In genomic region chrX:7147978-7148824, GRCh38 we compare ENCODE assay signal across 8 cellular contexts. TPM values are rescaled to one million over a fixed set of nuclear protein-coding genes. Genes with fewer than 3 reads are reported as not detected.
DNase-seq lines count a peak whose midpoint lies in the region; ATAC-seq and TF ChIP-seq lines count a peak whose summit lies in the region.

Gene PUDP (minus strand): TSS chrX:7148153. CDS start chrX:7148113, 40 bp downstream.

- TF ChIP-seq POLR2A in IMR-90 (IDR thresholded peaks at IDR 0.05; ENCODE audit: low read depth, low read length) (peak; percentile 48), erythroblast (IDR thresholded peaks at IDR 0.05; ENCODE audit: low read length) (peak; percentile 41)

- H3K14ac ChIP-seq in IMR-90 (replicated peaks; ENCODE audit: low read depth, low read length): peak within 1 kb of the TSS; percentile 94

- peak within 1 kb of the TSS; percentile 95 for H3K23ac ChIP-seq in IMR-90 (ENCODE audit: low read depth, low read length)

- dilution Hi-C loops in IMR-90 (cut with HindIII; ENCODE audit: low sequenced_read_pairs, unreplicated experiment): no loop called here

- H3K4me3 ChIP-seq in IMR-90 (ENCODE audit: insufficient read depth, low read depth, low read length) (peak within 1 kb of the TSS; percentile 70), mucosa of stomach (ENCODE audit: low read length) (peak within 1 kb of the TSS; percentile 90)

- peak within 1 kb of the TSS; percentile 77 for H3K56ac ChIP-seq in IMR-90 (ENCODE audit: extremely low read depth, insufficient read depth, low read length)

- TF ChIP-seq CTCF in IMR-90 (conservative IDR thresholded peaks at IDR 0.05; ENCODE audit: low read depth, low read length): peak; percentile 24

- peak within 1 kb of the TSS; percentile 84 for H3K9ac ChIP-seq in IMR-90 (ENCODE audit: low read depth, low read length)
- peak within 1 kb of the TSS; percentile 82 for H3K9ac ChIP-seq in mucosa of stomach (ENCODE audit: low read length)

- H3K9me1 ChIP-seq in IMR-90 (ENCODE audit: insufficient read depth, low read length): peaks cover 2% of the 10 kb centered on the region; the same call in 1 of the 2 replicates

- H4K5ac ChIP-seq in IMR-90 (ENCODE audit: low read depth, low read length): peak within 1 kb of the TSS; percentile 68

- H2BK5ac ChIP-seq in IMR-90 (ENCODE audit: low read depth, low read length, poor library complexity, severe bottlenecking): peak within 1 kb of the TSS; percentile 90

- H2BK15ac ChIP-seq in IMR-90 (ENCODE audit: low read depth, low read length): peak within 1 kb of the TSS; percentile 81; the same call in 1 of the 3 replicates

- peaks cover 4% of the 10 kb centered on the region; the same call in 1 of the 2 replicates for H4K20me1 ChIP-seq in IMR-90 (ENCODE audit: insufficient read depth, low read length)

- TF ChIP-seq RAD21 in IMR-90 (IDR thresholded peaks at IDR 0.05; ENCODE audit: low read length): peak; percentile 25

- H3K9me3 ChIP-seq in IMR-90 (ENCODE audit: control insufficient read depth, insufficient read depth, low read length) (no peaks in the 10 kb centered on the region), mucosa of stomach (ENCODE audit: control insufficient read depth, low read length) (no peaks in the 10 kb centered on the region)

- WGBS in IMR-90 (ENCODE audit: extremely low coverage in 2 of 2, insufficient read length in 1 of 2), 2 experiments: 0% methylated on average over 1 of the region's 76 CpGs; no CpG with 5 or more reads in 1 of the 2 experiments

- H2AK5ac ChIP-seq in IMR-90 (ENCODE audit: low read depth, low read length): peak within 1 kb of the TSS; percentile 75

- peak within 1 kb of the TSS; percentile 91 for H3K4me2 ChIP-seq in IMR-90 (ENCODE audit: low read depth, low read length)

- peak within 1 kb of the TSS; percentile 94 for H4K91ac ChIP-seq in IMR-90 (ENCODE audit: insufficient read depth, low read depth, low read length)

- no peak within 1 kb of the TSS; the same call in 1 of the 2 replicates for H2BK20ac ChIP-seq in IMR-90 (ENCODE audit: low read depth, low read length)

- H3K27ac ChIP-seq in IMR-90 (ENCODE audit: insufficient read depth, low read length): peak within 1 kb of the TSS; percentile 85

- peaks cover 9 to 27% of the 10 kb centered on the region in 2 experiments; a peak in 3 of 4 replicates for H3K79me1 ChIP-seq in IMR-90 (ENCODE audit: low read depth in 1 of 2, low read length in 2 of 2)

- H3K27me3 ChIP-seq in IMR-90 (ENCODE audit: control insufficient read depth, insufficient read depth, low read length) (0 out of 2 replicates have a peak, but pooled peaks cover 2% of the 10 kb centered on the region), mucosa of stomach (ENCODE audit: control insufficient read depth, insufficient read depth, low read length) (no peaks in the 10 kb centered on the region)

- H3K4ac ChIP-seq in IMR-90 (ENCODE audit: low read depth, low read length): peak within 1 kb of the TSS; percentile 90

- DNase-seq in DMS153 (lab: John Stamatoyannopoulos, UW) (peak; percentile 56), IMR-90 (peak; percentile 83), OCI-M1 (lab: John Stamatoyannopoulos, UW) (peak; percentile 87), activated T-cell treated with anti-CD3 and anti-CD28 coated beads for 48 hours (ENCODE audit: low read depth) (peak; percentile 79), erythroblast (lab: John Stamatoyannopoulos, UW) (peak; percentile 86 to 91)
- DNase-seq in stimulated activated CD8-positive, alpha-beta memory T cell treated with anti-CD3 and anti-CD28 coated beads, Interleukin-4, amount 100 ng/mL, for 48 hours: peak; percentile 81

- CTCF ChIA-PET in IMR-90 (lab: Yijun Ruan, JAX): interaction anchor here (0.6 kb wide), 1 partner anchor 43 kb away, joined by 4 read pairs; no protein-coding TSS in a partner anchor

- peak within 1 kb of the TSS; percentile 88 for H2BK120ac ChIP-seq in IMR-90 (ENCODE audit: low read depth, low read length)

- no TSS peak for BruUV-seq in IMR-90 (replicated peaks; lab: Mats Ljungman, UMichigan)

- peak; percentile 79 for ATAC-seq in GM21528 (IDR thresholded peaks at IDR 0.05; ENCODE audit: low FRiP score, unreplicated experiment)
- peak; percentile 95 for ATAC-seq in IMR-90 (ENCODE audit: low read depth)

- peak within 1 kb of the TSS; percentile 71 to 97 for H4K8ac ChIP-seq in IMR-90 (ENCODE audit: low read depth in 2 of 2, low read length in 2 of 2)

- H3K4me1 ChIP-seq in IMR-90 (ENCODE audit: control insufficient read depth, insufficient read depth, low read length): peaks cover 4% of the 10 kb centered on the region; the same call in 1 of the 2 replicates
- H3K4me1 ChIP-seq in mucosa of stomach (ENCODE audit: control insufficient read depth, insufficient read depth, low read length): peaks cover 5% of the 10 kb centered on the region

- H3K36me3 ChIP-seq in IMR-90 (ENCODE audit: control insufficient read depth, insufficient read depth, low read length) (no peaks in the 10 kb centered on the region), mucosa of stomach (ENCODE audit: control insufficient read depth, insufficient read depth, low read length) (no peaks in the 10 kb centered on the region)

- in situ Hi-C loops in IMR-90 (cut with MboI; ENCODE audit: low sequenced_read_pairs): no loop called here

- peak within 1 kb of the TSS; percentile 98 for H2AFZ ChIP-seq in IMR-90 (replicated peaks; ENCODE audit: low read length, poor library complexity)

- POLR2A ChIA-PET in IMR-90 (lab: Charles Lee; ENCODE audit: unreplicated experiment): no interaction called here

- intact Hi-C loops in IMR-90 (cut with micrococcal nuclease): loop anchor here (1.0 to 5.0 kb wide), 2 partner anchors 183 to 439 kb away; no protein-coding TSS in a partner anchor

- H3K18ac ChIP-seq in IMR-90 (ENCODE audit: low read depth, low read length): peak within 1 kb of the TSS; percentile 71

- H2AK9ac ChIP-seq in IMR-90 (replicated peaks; ENCODE audit: low read depth, low read length, poor library complexity): peak within 1 kb of the TSS; percentile 98

TF ChIP-seq in IMR-90, 13 proteins besides CTCF, POLR2A, EP300 and RAD21:
- TF ChIP-seq MAZ (IDR thresholded peaks at IDR 0.05; ENCODE audit: borderline replicate concordance, low read depth, low read length) (peak; percentile 92), USF2 (IDR thresholded peaks at IDR 0.05; ENCODE audit: low read depth, low read length) (no peak)

RNA-seq across cellular contexts. Expression of gene PUDP, which starts in this region (rescaled TPM):
- 22.2 and 25.0 TPM in 2 replicates for total RNA-seq in IMR-90 (2012; rRNA removed)
- 28.6 and 29.4 TPM in 2 replicates for polyA plus RNA-seq in IMR-90 (2012; rRNA removed)
- 19.5 and 44.1 TPM in 2 replicates for polyA plus RNA-seq in IMR-90 (2012; cell fraction: cytosol; rRNA removed)
- 9.6 and 13.2 TPM in 2 replicates for polyA plus RNA-seq in IMR-90 (2012; cell fraction: nucleus; rRNA removed; ENCODE audit: low replicate concordance)

Comparison
In these comparisons a context has a peak if more than half of its experiments do, and no peak if none do; other contexts are left out.
1. Peak in every context shown above with its lines: DNase-seq, ATAC-seq, H3K4me3 ChIP-seq and H3K27ac ChIP-seq.